ENCODE assay signal across 8 cellular contexts in genomic region chr3:189961525-189962161, GRCh38.
DNase-seq lines count a peak whose midpoint lies in the region; ATAC-seq and TF ChIP-seq lines count a peak whose summit lies in the region.

No MANE protein-coding gene starts in this region.

- WGBS in SK-N-SH (ENCODE audit: low lambda C conversion rate), result 1% methylated on average over 8 of the region's 8 CpGs
- WGBS in aorta, 2 donors, result 3% methylated on average over 8 of the region's 8 CpGs

- H3K9me2 ChIP-seq in SK-N-SH, result no peaks in the 10 kb centered on the region

- TF ChIP-seq RAD21 in SK-N-SH (IDR thresholded peaks at IDR 0.05; ENCODE audit: low read length), result peak; percentile 86

- H4K20me1 ChIP-seq in SK-N-SH (ENCODE audit: insufficient read depth), result no peaks in the 10 kb centered on the region

- H3K27me3 ChIP-seq in SK-N-SH (ENCODE audit: insufficient read depth) (no peaks in the 10 kb centered on the region; the same call in 1 of the 2 replicates), aorta (ENCODE audit: control insufficient read depth in 1 of 2, insufficient read depth in 2 of 2, low read length in 1 of 2) (no peaks in the 10 kb centered on the region)

- CTCF ChIA-PET in SK-N-SH (lab: Yijun Ruan, JAX), result interaction anchor here (0.5 to 6.3 kb wide), 50 partner anchors 8 to 1922 kb away, joined by 3 to 75 read pairs (median 4); partner anchors contain the start of gene CLDN1

- no peaks in the 10 kb centered on the region for H3K36me3 ChIP-seq in SK-N-SH (replicated peaks in 1 of 2; ENCODE audit: control insufficient read depth in 1 of 2, insufficient read depth in 2 of 2, low read length in 1 of 2)
- no peaks in the 10 kb centered on the region for H3K36me3 ChIP-seq in aorta (ENCODE audit: control insufficient read depth in 1 of 2, insufficient read depth in 2 of 2, low read length in 1 of 2)

- ATAC-seq in HG02610 (IDR thresholded peaks at IDR 0.05; ENCODE audit: unreplicated experiment) (peak; percentile 66), aorta (ENCODE audit: low FRiP score) (peak; percentile 90)

- no peaks in the 10 kb centered on the region for H3K79me2 ChIP-seq in SK-N-SH (ENCODE audit: insufficient read depth)

- no peak overlapping the region for H2AFZ ChIP-seq in SK-N-SH (ENCODE audit: low read depth)

- H3K4me3 ChIP-seq in SK-N-SH (ENCODE audit: low read depth in 2 of 2, low read length in 1 of 2) (no peak overlapping the region; a peak in 1 of 4 replicates), aorta (ENCODE audit: low read length in 2 of 2) (no peak overlapping the region)

- intact Hi-C loops in head of caudate nucleus (cut with DNase I), result loop anchor here (5.0 to 10.0 kb wide), 3 partner anchors 123 to 463 kb away; no protein-coding TSS in a partner anchor
- intact Hi-C loops in posterior vena cava (cut with DNase I), result loop anchor here in 1 of 2 donors (5.0 to 10.0 kb wide), 2 partner anchors 163 to 241 kb away; partner anchors contain the start of gene P3H2
- intact Hi-C loops in aorta (cut with DNase I), result loop anchor here (2.0 to 10.0 kb wide), 3 partner anchors 243 to 463 kb away; partner anchors contain the start of gene CLDN1 (in 2 of the 2)

- H3F3A ChIP-seq in SK-N-SH (replicated peaks; ENCODE audit: insufficient read depth), result no peaks in the 10 kb centered on the region

- TF ChIP-seq CTCF in GM10266 (IDR thresholded peaks at IDR 0.05; ENCODE audit: control insufficient read depth, insufficient read depth, low read depth, missing control alignments) (peak; percentile 98), SK-N-SH (IDR thresholded peaks at IDR 0.05) (peak; percentile 93)

- H3K9me3 ChIP-seq in SK-N-SH (no peaks in the 10 kb centered on the region), aorta (ENCODE audit: control insufficient read depth, low read length) (no peaks in the 10 kb centered on the region)

- no peak for TF ChIP-seq EP300 in SK-N-SH (IDR thresholded peaks at IDR 0.05; ENCODE audit: borderline replicate concordance in 1 of 2, low read depth in 1 of 2, low read length in 1 of 2)

- no peak overlapping the region for H3K4me2 ChIP-seq in SK-N-SH

- POLR2A ChIA-PET in SK-N-SH (lab: Yijun Ruan, JAX), result no interaction called here

- peak; percentile 77 for DNase-seq in GM10266 (ENCODE audit: extremely low spot score)
- peak; percentile 60 for DNase-seq in NCI-H1092 treated with DMSO at 0.1 percent for 48 hours (lab: John Stamatoyannopoulos, UW)
- DNase-seq in SK-N-SH, result peak; percentile 65
- peak; percentile 72 for DNase-seq in activated naive CD4-positive, alpha-beta T cell treated with anti-CD3 and anti-CD28 coated beads, Interleukin-2, amount 50 U/mL, for 16 hours
- DNase-seq in head of caudate nucleus, result peak; percentile 45 to 95 (median 85)
- peak; percentile 84 for DNase-seq in posterior vena cava (ENCODE audit: low spot score)
- peak; percentile 81 to 89 for DNase-seq in aorta

- H3K9ac ChIP-seq in SK-N-SH, result no peak overlapping the region

- H3K27ac ChIP-seq in SK-N-SH (ENCODE audit: low read depth in 2 of 2, low read length in 1 of 2) (no peak overlapping the region), aorta (ENCODE audit: low read depth in 1 of 2, low read length in 2 of 2) (no peak overlapping the region)

- H3K4me1 ChIP-seq in SK-N-SH (ENCODE audit: control insufficient read depth in 1 of 2, insufficient read depth in 2 of 2, low read depth in 1 of 2, low read length in 1 of 2) (no peaks in the 10 kb centered on the region; a peak in 1 of 4 replicates), aorta (ENCODE audit: control insufficient read depth in 1 of 2, insufficient read depth in 2 of 2, low read length in 2 of 2) (no peaks in the 10 kb centered on the region)

TF ChIP-seq in SK-N-SH, 30 proteins besides CTCF, POLR2A, EP300 and RAD21:
- TF ChIP-seq JUND (IDR thresholded peaks at IDR 0.05), result no peak
- TF ChIP-seq SMC3 (IDR thresholded peaks at IDR 0.05; ENCODE audit: low read depth, low read length), result peak; percentile 61
- 0 out of 2 replicates have a peak, but pooled peaks have one; percentile 4 for TF ChIP-seq NRF1 (IDR thresholded peaks at IDR 0.05; ENCODE audit: low read depth, low read length)
- TF ChIP-seq MAX (IDR thresholded peaks at IDR 0.05; ENCODE audit: low read depth), result peak; percentile 43; the same call in 1 of the 2 replicates
- peak; percentile 42; the same call in 1 of the 2 replicates for TF ChIP-seq FOSL2 (IDR thresholded peaks at IDR 0.05; ENCODE audit: borderline replicate concordance, low read depth)
